In the genomic region with DNA sequence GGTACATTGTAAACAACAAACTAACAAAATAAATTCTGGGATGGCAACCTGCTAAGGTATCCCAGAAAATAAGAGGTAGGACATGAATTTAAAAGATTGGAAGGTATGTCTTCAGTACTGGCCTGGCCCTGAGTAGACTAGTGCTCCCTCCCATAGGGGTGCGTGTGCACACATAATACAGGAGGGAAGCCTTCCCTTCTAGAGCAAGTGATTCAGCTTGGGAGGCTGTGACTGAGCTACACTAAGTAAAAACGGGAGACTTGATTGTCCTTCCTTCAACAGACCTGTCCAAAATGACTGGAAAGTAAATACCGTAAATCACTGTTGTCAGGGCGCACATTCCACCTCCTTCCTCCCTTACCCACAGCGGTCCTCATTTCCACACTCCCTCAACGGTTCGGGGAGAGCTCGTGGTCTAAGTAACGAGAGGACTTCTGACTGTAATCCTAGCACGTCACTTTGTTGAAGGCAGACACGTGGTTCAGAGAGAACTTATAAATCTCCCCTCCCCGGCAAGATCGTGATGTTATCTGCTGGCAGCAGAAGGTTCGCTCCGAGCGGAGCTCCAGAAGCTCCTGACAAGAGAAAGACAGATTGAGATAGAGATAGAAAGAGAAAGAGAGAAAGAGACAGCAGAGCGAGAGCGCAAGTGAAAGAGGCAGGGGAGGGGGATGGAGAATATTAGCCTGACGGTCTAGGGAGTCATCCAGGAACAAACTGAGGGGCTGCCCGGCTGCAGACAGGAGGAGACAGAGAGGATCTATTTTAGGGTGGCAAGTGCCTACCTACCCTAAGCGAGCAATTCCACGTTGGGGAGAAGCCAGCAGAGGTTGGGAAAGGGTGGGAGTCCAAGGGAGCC, we compare ENCODE assay signal across 1 cellular context.
TF ChIP-seq lines count a peak whose summit lies in the region.

A gene (plus strand): TSS at position 523 of the 859 bp plus-strand sequence. CDS start 1,366 bp downstream, outside the sequence.

TF ChIP-seq in K562, 482 proteins besides CTCF, POLR2A, EP300 and RAD21 (continued from another document and continues in another):
- peak; percentile 37; the same call in 1 of the 2 replicates for TF ChIP-seq NCOR1 (IDR thresholded peaks at IDR 0.05)
- TF ChIP-seq, protein P1, sequence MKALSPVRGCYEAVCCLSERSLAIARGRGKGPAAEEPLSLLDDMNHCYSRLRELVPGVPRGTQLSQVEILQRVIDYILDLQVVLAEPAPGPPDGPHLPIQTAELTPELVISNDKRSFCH (CRISPR knock-in tag; IDR thresholded peaks at IDR 0.05) = no peak
- TF ChIP-seq, protein P1 (tag; IDR thresholded peaks at IDR 0.05) = no peak
- TF ChIP-seq, protein P2, sequence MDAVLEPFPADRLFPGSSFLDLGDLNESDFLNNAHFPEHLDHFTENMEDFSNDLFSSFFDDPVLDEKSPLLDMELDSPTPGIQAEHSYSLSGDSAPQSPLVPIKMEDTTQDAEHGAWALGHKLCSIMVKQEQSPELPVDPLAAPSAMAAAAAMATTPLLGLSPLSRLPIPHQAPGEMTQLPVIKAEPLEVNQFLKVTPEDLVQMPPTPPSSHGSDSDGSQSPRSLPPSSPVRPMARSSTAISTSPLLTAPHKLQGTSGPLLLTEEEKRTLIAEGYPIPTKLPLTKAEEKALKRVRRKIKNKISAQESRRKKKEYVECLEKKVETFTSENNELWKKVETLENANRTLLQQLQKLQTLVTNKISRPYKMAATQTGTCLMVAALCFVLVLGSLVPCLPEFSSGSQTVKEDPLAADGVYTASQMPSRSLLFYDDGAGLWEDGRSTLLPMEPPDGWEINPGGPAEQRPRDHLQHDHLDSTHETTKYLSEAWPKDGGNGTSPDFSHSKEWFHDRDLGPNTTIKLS (IDR thresholded peaks at IDR 0.05; ENCODE audit: borderline replicate concordance, low read depth) = peak; percentile 47; the same call in 1 of the 2 replicates
- no peak for TF ChIP-seq ZNF316 (IDR thresholded peaks at IDR 0.05)
- TF ChIP-seq RAD51 (IDR thresholded peaks at IDR 0.05; ENCODE audit: borderline replicate concordance, low read depth) = peak; percentile 60; the same call in 1 of the 2 replicates
- peak; percentile 52; the same call in 1 of the 2 replicates for TF ChIP-seq SOX6 (IDR thresholded peaks at IDR 0.05)
- TF ChIP-seq, protein P3, sequence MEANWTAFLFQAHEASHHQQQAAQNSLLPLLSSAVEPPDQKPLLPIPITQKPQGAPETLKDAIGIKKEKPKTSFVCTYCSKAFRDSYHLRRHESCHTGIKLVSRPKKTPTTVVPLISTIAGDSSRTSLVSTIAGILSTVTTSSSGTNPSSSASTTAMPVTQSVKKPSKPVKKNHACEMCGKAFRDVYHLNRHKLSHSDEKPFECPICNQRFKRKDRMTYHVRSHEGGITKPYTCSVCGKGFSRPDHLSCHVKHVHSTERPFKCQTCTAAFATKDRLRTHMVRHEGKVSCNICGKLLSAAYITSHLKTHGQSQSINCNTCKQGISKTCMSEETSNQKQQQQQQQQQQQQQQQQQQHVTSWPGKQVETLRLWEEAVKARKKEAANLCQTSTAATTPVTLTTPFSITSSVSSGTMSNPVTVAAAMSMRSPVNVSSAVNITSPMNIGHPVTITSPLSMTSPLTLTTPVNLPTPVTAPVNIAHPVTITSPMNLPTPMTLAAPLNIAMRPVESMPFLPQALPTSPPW (CRISPR knock-in tag; IDR thresholded peaks at IDR 0.05) = peak; percentile 43; the same call in 1 of the 2 replicates
- TF ChIP-seq, protein P4, sequence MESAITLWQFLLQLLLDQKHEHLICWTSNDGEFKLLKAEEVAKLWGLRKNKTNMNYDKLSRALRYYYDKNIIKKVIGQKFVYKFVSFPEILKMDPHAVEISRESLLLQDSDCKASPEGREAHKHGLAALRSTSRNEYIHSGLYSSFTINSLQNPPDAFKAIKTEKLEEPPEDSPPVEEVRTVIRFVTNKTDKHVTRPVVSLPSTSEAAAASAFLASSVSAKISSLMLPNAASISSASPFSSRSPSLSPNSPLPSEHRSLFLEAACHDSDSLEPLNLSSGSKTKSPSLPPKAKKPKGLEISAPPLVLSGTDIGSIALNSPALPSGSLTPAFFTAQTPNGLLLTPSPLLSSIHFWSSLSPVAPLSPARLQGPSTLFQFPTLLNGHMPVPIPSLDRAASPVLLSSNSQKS (CRISPR knock-in tag; IDR thresholded peaks at IDR 0.05) = no peak
- TF ChIP-seq SAP30 (IDR thresholded peaks at IDR 0.05; ENCODE audit: borderline replicate concordance, insufficient read depth, low read depth, low read length, poor library complexity, severe bottlenecking) = no peak
- peak; percentile 45 for TF ChIP-seq TBP (optimal IDR thresholded peaks at IDR 0.05; ENCODE audit: low read depth, low read length)
- 0 out of 2 replicates have a peak, but pooled peaks have one; percentile 29 for TF ChIP-seq POLR2AphosphoS5 (IDR thresholded peaks at IDR 0.05; ENCODE audit: control insufficient read depth, insufficient read depth, low read depth, low read length)
- TF ChIP-seq, protein P5, sequence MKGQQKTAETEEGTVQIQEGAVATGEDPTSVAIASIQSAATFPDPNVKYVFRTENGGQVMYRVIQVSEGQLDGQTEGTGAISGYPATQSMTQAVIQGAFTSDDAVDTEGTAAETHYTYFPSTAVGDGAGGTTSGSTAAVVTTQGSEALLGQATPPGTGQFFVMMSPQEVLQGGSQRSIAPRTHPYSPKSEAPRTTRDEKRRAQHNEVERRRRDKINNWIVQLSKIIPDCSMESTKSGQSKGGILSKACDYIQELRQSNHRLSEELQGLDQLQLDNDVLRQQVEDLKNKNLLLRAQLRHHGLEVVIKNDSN (CRISPR knock-in tag; IDR thresholded peaks at IDR 0.05) = peak; percentile 39; the same call in 1 of the 2 replicates
- TF ChIP-seq L3MBTL2 (IDR thresholded peaks at IDR 0.05) = peak; percentile 94
- TF ChIP-seq JUND (IDR thresholded peaks at IDR 0.05; ENCODE audit: borderline replicate concordance, low read depth, low read length) = no peak; the same call in 1 of the 2 replicates
- peak; percentile 21; the same call in 1 of the 3 replicates for TF ChIP-seq JUND (tag; IDR thresholded peaks at IDR 0.05; ENCODE audit: borderline replicate concordance, low read depth, low read length)
- no peak for TF ChIP-seq NONO (IDR thresholded peaks at IDR 0.05; ENCODE audit: low read depth in 2 of 2, low read length in 1 of 2)
- TF ChIP-seq MEIS2 (IDR thresholded peaks at IDR 0.05; ENCODE audit: partially characterized antibody) = peak; percentile 98
- peak; percentile 65; the same call in 1 of the 2 replicates for TF ChIP-seq GATA2 (CRISPR knock-in tag; IDR thresholded peaks at IDR 0.05)
- peak; percentile 26; the same call in 1 of the 2 replicates for TF ChIP-seq NBN (IDR thresholded peaks at IDR 0.05; ENCODE audit: low read depth)
- peak in 1 of 2 experiments; percentile 23; a peak in 1 of 4 replicates for TF ChIP-seq FOXK2 (conservative IDR thresholded peaks at IDR 0.05 in 1 of 2, IDR thresholded peaks at IDR 0.05 in 1 of 2; ENCODE audit: low read depth in 2 of 2)
- TF ChIP-seq TEAD1 (CRISPR knock-in tag; IDR thresholded peaks at IDR 0.05) = peak in 1 of 2 experiments; percentile 72; a peak in 2 of 4 replicates
- TF ChIP-seq, protein P6, sequence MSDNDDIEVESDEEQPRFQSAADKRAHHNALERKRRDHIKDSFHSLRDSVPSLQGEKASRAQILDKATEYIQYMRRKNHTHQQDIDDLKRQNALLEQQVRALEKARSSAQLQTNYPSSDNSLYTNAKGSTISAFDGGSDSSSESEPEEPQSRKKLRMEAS (CRISPR knock-in tag; IDR thresholded peaks at IDR 0.05) = peak; percentile 42
- TF ChIP-seq ERF (CRISPR knock-in tag; IDR thresholded peaks at IDR 0.05) = no peak
- TF ChIP-seq CREM (IDR thresholded peaks at IDR 0.05; ENCODE audit: low read depth) = peak; percentile 45
- TF ChIP-seq NR3C1 (CRISPR knock-in tag; IDR thresholded peaks at IDR 0.05) = no peak
- 0 out of 2 replicates have a peak, but pooled peaks have one; percentile 39 for TF ChIP-seq HDAC2 (IDR thresholded peaks at IDR 0.05)
- no peak for TF ChIP-seq HDGF (IDR thresholded peaks at IDR 0.05)
- no peak for TF ChIP-seq NELFE (IDR thresholded peaks at IDR 0.05; ENCODE audit: insufficient read depth, insufficient read length)
- peak; percentile 47; the same call in 1 of the 2 replicates for TF ChIP-seq ATF7 (IDR thresholded peaks at IDR 0.05)
- no peak for TF ChIP-seq SMAD4 (CRISPR knock-in tag; conservative IDR thresholded peaks at IDR 0.05)
- TF ChIP-seq, protein P7, sequence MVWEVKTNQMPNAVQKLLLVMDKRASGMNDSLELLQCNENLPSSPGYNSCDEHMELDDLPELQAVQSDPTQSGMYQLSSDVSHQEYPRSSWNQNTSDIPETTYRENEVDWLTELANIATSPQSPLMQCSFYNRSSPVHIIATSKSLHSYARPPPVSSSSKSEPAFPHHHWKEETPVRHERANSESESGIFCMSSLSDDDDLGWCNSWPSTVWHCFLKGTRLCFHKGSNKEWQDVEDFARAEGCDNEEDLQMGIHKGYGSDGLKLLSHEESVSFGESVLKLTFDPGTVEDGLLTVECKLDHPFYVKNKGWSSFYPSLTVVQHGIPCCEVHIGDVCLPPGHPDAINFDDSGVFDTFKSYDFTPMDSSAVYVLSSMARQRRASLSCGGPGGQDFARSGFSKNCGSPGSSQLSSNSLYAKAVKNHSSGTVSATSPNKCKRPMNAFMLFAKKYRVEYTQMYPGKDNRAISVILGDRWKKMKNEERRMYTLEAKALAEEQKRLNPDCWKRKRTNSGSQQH (CRISPR knock-in tag; IDR thresholded peaks at IDR 0.05) = 0 out of 2 replicates have a peak, but pooled peaks have one; percentile 9
- TF ChIP-seq, protein P8, sequence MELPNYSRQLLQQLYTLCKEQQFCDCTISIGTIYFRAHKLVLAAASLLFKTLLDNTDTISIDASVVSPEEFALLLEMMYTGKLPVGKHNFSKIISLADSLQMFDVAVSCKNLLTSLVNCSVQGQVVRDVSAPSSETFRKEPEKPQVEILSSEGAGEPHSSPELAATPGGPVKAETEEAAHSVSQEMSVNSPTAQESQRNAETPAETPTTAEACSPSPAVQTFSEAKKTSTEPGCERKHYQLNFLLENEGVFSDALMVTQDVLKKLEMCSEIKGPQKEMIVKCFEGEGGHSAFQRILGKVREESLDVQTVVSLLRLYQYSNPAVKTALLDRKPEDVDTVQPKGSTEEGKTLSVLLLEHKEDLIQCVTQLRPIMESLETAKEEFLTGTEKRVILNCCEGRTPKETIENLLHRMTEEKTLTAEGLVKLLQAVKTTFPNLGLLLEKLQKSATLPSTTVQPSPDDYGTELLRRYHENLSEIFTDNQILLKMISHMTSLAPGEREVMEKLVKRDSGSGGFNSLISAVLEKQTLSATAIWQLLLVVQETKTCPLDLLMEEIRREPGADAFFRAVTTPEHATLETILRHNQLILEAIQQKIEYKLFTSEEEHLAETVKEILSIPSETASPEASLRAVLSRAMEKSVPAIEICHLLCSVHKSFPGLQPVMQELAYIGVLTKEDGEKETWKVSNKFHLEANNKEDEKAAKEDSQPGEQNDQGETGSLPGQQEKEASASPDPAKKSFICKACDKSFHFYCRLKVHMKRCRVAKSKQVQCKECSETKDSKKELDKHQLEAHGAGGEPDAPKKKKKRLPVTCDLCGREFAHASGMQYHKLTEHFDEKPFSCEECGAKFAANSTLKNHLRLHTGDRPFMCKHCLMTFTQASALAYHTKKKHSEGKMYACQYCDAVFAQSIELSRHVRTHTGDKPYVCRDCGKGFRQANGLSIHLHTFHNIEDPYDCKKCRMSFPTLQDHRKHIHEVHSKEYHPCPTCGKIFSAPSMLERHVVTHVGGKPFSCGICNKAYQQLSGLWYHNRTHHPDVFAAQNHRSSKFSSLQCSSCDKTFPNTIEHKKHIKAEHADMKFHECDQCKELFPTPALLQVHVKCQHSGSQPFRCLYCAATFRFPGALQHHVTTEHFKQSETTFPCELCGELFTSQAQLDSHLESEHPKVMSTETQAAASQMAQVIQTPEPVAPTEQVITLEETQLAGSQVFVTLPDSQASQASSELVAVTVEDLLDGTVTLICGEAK (IDR thresholded peaks at IDR 0.05) = no peak
- TF ChIP-seq, protein P8 (CRISPR knock-in tag; IDR thresholded peaks at IDR 0.05) = no peak
- peak in 1 of 2 experiments; percentile 8; a peak in 1 of 4 replicates for TF ChIP-seq RCOR1 (IDR thresholded peaks at IDR 0.05; ENCODE audit: borderline replicate concordance in 1 of 2, low read depth in 2 of 2, low read length in 2 of 2)
- TF ChIP-seq PHF20 (IDR thresholded peaks at IDR 0.05; ENCODE audit: partially characterized antibody) = peak; percentile 11
- no peak for TF ChIP-seq FOXJ3 (CRISPR knock-in tag; IDR thresholded peaks at IDR 0.05)
- no peak for TF ChIP-seq HMG20B (CRISPR knock-in tag; IDR thresholded peaks at IDR 0.05)
- peak; percentile 61 for TF ChIP-seq MTA2 (IDR thresholded peaks at IDR 0.05; ENCODE audit: low read depth)
- TF ChIP-seq FOXJ2 (tag; IDR thresholded peaks at IDR 0.05) = 0 out of 2 replicates have a peak, but pooled peaks have one; percentile 23
- TF ChIP-seq TAL1 (IDR thresholded peaks at IDR 0.05) = peak; percentile 71
- TF ChIP-seq, protein P9, sequence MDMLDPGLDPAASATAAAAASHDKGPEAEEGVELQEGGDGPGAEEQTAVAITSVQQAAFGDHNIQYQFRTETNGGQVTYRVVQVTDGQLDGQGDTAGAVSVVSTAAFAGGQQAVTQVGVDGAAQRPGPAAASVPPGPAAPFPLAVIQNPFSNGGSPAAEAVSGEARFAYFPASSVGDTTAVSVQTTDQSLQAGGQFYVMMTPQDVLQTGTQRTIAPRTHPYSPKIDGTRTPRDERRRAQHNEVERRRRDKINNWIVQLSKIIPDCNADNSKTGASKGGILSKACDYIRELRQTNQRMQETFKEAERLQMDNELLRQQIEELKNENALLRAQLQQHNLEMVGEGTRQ (CRISPR knock-in tag; IDR thresholded peaks at IDR 0.05) = peak; percentile 51; the same call in 1 of the 2 replicates
- peak; percentile 31 for TF ChIP-seq EP400 (IDR thresholded peaks at IDR 0.05)
- no peak for TF ChIP-seq SMARCB1 (IDR thresholded peaks at IDR 0.05; ENCODE audit: insufficient read length, low read depth)
